9 cellular contexts compared by ENCODE assay signal in the genomic region with DNA sequence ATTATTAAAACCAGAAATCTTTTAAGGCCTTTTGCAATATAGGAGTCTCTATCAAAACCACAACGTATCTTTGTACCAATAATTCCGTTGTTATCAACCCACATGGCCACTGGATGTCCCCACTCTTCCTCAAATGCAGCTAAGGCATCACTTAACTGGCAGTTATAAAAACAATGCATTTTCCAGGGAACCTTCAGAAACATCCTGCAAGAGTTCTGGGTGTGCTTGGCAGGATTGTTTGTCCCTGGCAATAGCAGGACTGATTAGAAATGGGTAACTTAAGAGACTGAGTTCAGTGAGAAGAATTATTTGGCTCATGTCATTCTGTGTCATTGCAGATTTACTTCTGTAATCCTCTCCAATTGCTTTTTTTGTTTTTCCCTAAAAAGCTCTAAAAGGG.
A peak's percentile ranks its signal among the peaks of the same experiment; 100 is the strongest.
DNase-seq lines count a peak whose midpoint lies in the region; ATAC-seq, FAIRE-seq and TF ChIP-seq lines count a peak whose summit lies in the region.
"Had no signal": no experiment of that assay in that cellular context is flagged by ENCODE, and none has a peak within 500 bp of the region (broad histone marks: within the 10 kb centered on the region; RNA-seq: fewer than 3 reads in every experiment).

No MANE protein-coding gene starts in this region.

- no peak overlapping the region for H3K27ac ChIP-seq in pancreas
- H3K27ac ChIP-seq: SK-N-MC had no signal

- H3K4me1 Mint-ChIP-seq in activated T-helper 2 cell treated with anti-CD3 and anti-CD28 coated beads, Interferon-gamma antibody, Interleukin-2, Interleukin-4, amounts not matched to agents 10 μg/mL and 5 μg/mL and 100 μg/mL, durations not matched to agents 14 hours and 24 hours and 36 hours (ENCODE audit: low read depth): no peaks in the 10 kb centered on the region

- FAIRE-seq in RCC 7860 (lab: Jason Lieb, UNC) (peak; percentile 18), pancreas (lab: Jason Lieb, UNC) (no peak)

- peak; percentile 54 for DNase-seq in ELR (ENCODE audit: low read depth)
- DNase-seq in RCC 7860 (ENCODE audit: low spot score): peak; percentile 8
- peak; percentile 64 for DNase-seq in fibroblast of peridontal ligament (ENCODE audit: extremely low read depth)
- DNase-seq in pancreas: peak in 3 of 6 donors; percentile 11 to 22 (median 21)
- DNase-seq in activated T-helper 2 cell treated with anti-CD3 and anti-CD28 coated beads, Interferon-gamma antibody, Interleukin-2, Interleukin-4, amounts not matched to agents 10 μg/mL and 5 μg/mL and 100 μg/mL, durations not matched to agents 14 hours and 24 hours and 36 hours (ENCODE audit: low spot score): no peak
- DNase-seq in NCI-H187 treated with DMSO at 0.1 percent for 48 hours (lab: John Stamatoyannopoulos, UW): no peak

- no peak overlapping the region for H3K27ac Mint-ChIP-seq in activated T-helper 2 cell treated with anti-CD3 and anti-CD28 coated beads, Interferon-gamma antibody, Interleukin-2, Interleukin-4, amounts not matched to agents 10 μg/mL and 5 μg/mL and 100 μg/mL, durations not matched to agents 14 hours and 24 hours and 36 hours

- H3K9me3 ChIP-seq in pancreas: no peaks in the 10 kb centered on the region

- ATAC-seq in pancreas (peak; percentile 66 to 85 (median 81)), GM21367 (IDR thresholded peaks at IDR 0.05; ENCODE audit: unreplicated experiment) (no peak)

- H3K9me3 Mint-ChIP-seq in activated T-helper 2 cell treated with anti-CD3 and anti-CD28 coated beads, Interferon-gamma antibody, Interleukin-2, Interleukin-4, amounts not matched to agents 10 μg/mL and 5 μg/mL and 100 μg/mL, durations not matched to agents 14 hours and 24 hours and 36 hours: no peaks in the 10 kb centered on the region

- H3K36me3 ChIP-seq in pancreas: no peaks in the 10 kb centered on the region

- H3K36me3 Mint-ChIP-seq in activated T-helper 2 cell treated with anti-CD3 and anti-CD28 coated beads, Interferon-gamma antibody, Interleukin-2, Interleukin-4, amounts not matched to agents 10 μg/mL and 5 μg/mL and 100 μg/mL, durations not matched to agents 14 hours and 24 hours and 36 hours (ENCODE audit: low read depth): no peaks in the 10 kb centered on the region

- TF ChIP-seq CTCF in LNCAP (IDR thresholded peaks at IDR 0.05): peak; percentile 69
- peak in 2 of 4 donors; percentile 25 to 30 for TF ChIP-seq CTCF in pancreas (IDR thresholded peaks at IDR 0.05)

- intact Hi-C loops in pancreas (cut with DNase I): no loop called here
- intact Hi-C loops in activated T-helper 2 cell treated with anti-CD3 and anti-CD28 coated beads, Interferon-gamma antibody, Interleukin-2, Interleukin-4, amounts not matched to agents 10 μg/mL and 5 μg/mL and 100 μg/mL, durations not matched to agents 14 hours and 24 hours and 36 hours (cut with micrococcal nuclease): no loop called here

- H3K4me3 Mint-ChIP-seq in activated T-helper 2 cell treated with anti-CD3 and anti-CD28 coated beads, Interferon-gamma antibody, Interleukin-2, Interleukin-4, amounts not matched to agents 10 μg/mL and 5 μg/mL and 100 μg/mL, durations not matched to agents 14 hours and 24 hours and 36 hours (ENCODE audit: low read depth): no peak overlapping the region

- no peaks in the 10 kb centered on the region for H3K4me1 ChIP-seq in pancreas

- no peak overlapping the region for H3K4me3 ChIP-seq in pancreas
- H3K4me3 ChIP-seq: SK-N-MC had no signal

- 1 to 2% methylated on average over 2 of the region's 2 CpGs for WGBS in pancreas, 2 donors

- H3K27me3 Mint-ChIP-seq in activated T-helper 2 cell treated with anti-CD3 and anti-CD28 coated beads, Interferon-gamma antibody, Interleukin-2, Interleukin-4, amounts not matched to agents 10 μg/mL and 5 μg/mL and 100 μg/mL, durations not matched to agents 14 hours and 24 hours and 36 hours (ENCODE audit: low read depth): no peaks in the 10 kb centered on the region

- no peaks in the 10 kb centered on the region for H3K27me3 ChIP-seq in pancreas

Comparison
In these comparisons a context has a peak if more than half of its experiments do, and no peak if none do; other contexts are left out.
1. DNase-seq: peak in ELR (single experiment), RCC 7860 (single experiment) and fibroblast of peridontal ligament (single experiment); none in activated T-helper 2 cell treated with anti-CD3 and anti-CD28 coated beads, Interferon-gamma antibody, Interleukin-2, Interleukin-4, amounts not matched to agents 10 μg/mL and 5 μg/mL and 100 μg/mL, durations not matched to agents 14 hours and 24 hours and 36 hours (single experiment) and NCI-H187 treated with DMSO at 0.1 percent for 48 hours (single experiment).